13 cellular contexts compared by ENCODE assay signal in the genomic region with DNA sequence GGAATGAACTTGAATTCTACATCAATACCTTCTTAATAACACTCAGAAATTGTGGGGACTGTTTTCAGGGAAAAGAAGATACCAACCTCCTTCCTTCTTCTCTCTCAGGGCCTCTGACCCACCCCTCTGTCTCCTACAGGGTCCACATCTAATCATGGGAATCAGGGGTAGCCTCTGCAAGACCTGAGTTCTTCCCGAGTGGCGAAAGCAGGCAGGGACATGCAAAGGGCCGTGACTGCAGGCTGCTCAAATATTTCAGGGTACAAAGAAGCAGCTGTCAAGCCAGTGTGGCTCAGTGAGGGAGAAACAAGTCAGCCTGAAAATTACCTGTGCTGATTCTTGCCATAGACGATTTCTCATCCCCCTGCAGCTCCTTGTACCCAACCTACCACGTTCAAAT.
DNase-seq lines count a peak whose midpoint lies in the region; ATAC-seq, FAIRE-seq and TF ChIP-seq lines count a peak whose summit lies in the region.
"Had no signal": no experiment of that assay in that cellular context is flagged by ENCODE, and none has a peak within 500 bp of the region (broad histone marks: within the 10 kb centered on the region; RNA-seq: fewer than 3 reads in every experiment).

No MANE protein-coding gene starts in this region.

- H3K27me3 ChIP-seq in HepG2 (ENCODE audit: control insufficient read depth in 1 of 2, insufficient read depth in 2 of 2, low read length in 2 of 2) (no peaks in the 10 kb centered on the region), right lobe of liver (no peaks in the 10 kb centered on the region)
- no peaks in the 10 kb centered on the region for H3K27me3 ChIP-seq in naive thymus-derived CD4-positive, alpha-beta T cell (ENCODE audit: control insufficient read depth in 2 of 2, insufficient read depth in 2 of 2, low read length in 2 of 2)

- DNase-seq in HepG2 (ENCODE audit: low spot score) (no peak), right lobe of liver (no peak), type B pancreatic cell (ENCODE audit: extremely low spot score, unreplicated experiment) (no peak), HFFc6 (no peak), hippocampal formation (lab: John Stamatoyannopoulos, UW) (no peak)
- no peak for DNase-seq in central memory CD8-positive, alpha-beta T cell (ENCODE audit: low spot score in 2 of 2)
- DNase-seq in naive thymus-derived CD4-positive, alpha-beta T cell = no peak
- no peak for DNase-seq in activated CD4-positive, alpha-beta T cell treated with anti-CD3 and anti-CD28 coated beads for 1 hour
- DNase-seq: NCI-H187 treated with DMSO at 0.1 percent for 48 hours, NCI-H510A, SIG-M5 had no signal

- no peaks in the 10 kb centered on the region for H3K79me2 ChIP-seq in HepG2 (ENCODE audit: insufficient read depth, low read length)

- H2AFZ ChIP-seq in HepG2 (ENCODE audit: low read length) = peak overlapping the region; percentile 2

- H3K4me3 ChIP-seq in HepG2 (replicated peaks in 1 of 3; ENCODE audit: insufficient read depth in 1 of 3, low read depth in 2 of 3, low read length in 3 of 3) (no peak overlapping the region), right lobe of liver (no peak overlapping the region)
- no peak overlapping the region for H3K4me3 ChIP-seq in naive thymus-derived CD4-positive, alpha-beta T cell (ENCODE audit: low read length)

- FAIRE-seq in HepG2 (lab: Jason Lieb, UNC) = no peak
- FAIRE-seq: H54 had no signal

- H3K27ac Mint-ChIP-seq in central memory CD8-positive, alpha-beta T cell (ENCODE audit: low read depth) = peak overlapping the region; percentile 52
- H3K27ac Mint-ChIP-seq in naive thymus-derived CD4-positive, alpha-beta T cell = peak overlapping the region in 7 of 9 donors; percentile 18 to 93 (median 75)
- peak overlapping the region; percentile 66 for H3K27ac Mint-ChIP-seq in type B pancreatic cell
- H3K27ac Mint-ChIP-seq in HFFc6 = no peak overlapping the region
- H3K27ac Mint-ChIP-seq: CD8-positive, alpha-beta T cell had no signal

- no peaks in the 10 kb centered on the region for H3K9me3 ChIP-seq in HepG2 (ENCODE audit: low read length)
- H3K9me3 ChIP-seq in right lobe of liver = no peaks in the 10 kb centered on the region
- H3K9me3 ChIP-seq in naive thymus-derived CD4-positive, alpha-beta T cell (ENCODE audit: control insufficient read depth in 2 of 3, low read length in 3 of 3) = no peaks in the 10 kb centered on the region

- no peak for TF ChIP-seq POLR2A in HepG2 (IDR thresholded peaks at IDR 0.05; ENCODE audit: insufficient read depth in 1 of 2, low read depth in 2 of 2, low read length in 2 of 2)
- no peak for TF ChIP-seq POLR2A in right lobe of liver (IDR thresholded peaks at IDR 0.05)

- peaks cover 8% of the 10 kb centered on the region for H3K36me3 Mint-ChIP-seq in central memory CD8-positive, alpha-beta T cell (ENCODE audit: insufficient read depth)
- H3K36me3 Mint-ChIP-seq in naive thymus-derived CD4-positive, alpha-beta T cell = peaks cover 0 to 3% (median 0%) of the 10 kb centered on the region in 5 donors
- H3K36me3 Mint-ChIP-seq in type B pancreatic cell (peaks cover 4% of the 10 kb centered on the region), HFFc6 (ENCODE audit: low read depth) (no peaks in the 10 kb centered on the region)
- H3K36me3 Mint-ChIP-seq: CD8-positive, alpha-beta T cell had no signal

- POLR2A ChIA-PET in HepG2 (lab: Yijun Ruan, JAX) = interaction anchor here (0.8 kb wide), 1 partner anchor 42 kb away, joined by 3 read pairs; no protein-coding TSS in a partner anchor
- POLR2A ChIA-PET in naive thymus-derived CD4-positive, alpha-beta T cell (lab: Charles Lee) = interaction anchor here (0.6 to 2.8 kb wide), 4 partner anchors 36 to 273 kb away, joined by 3 to 7 read pairs (median 5); no protein-coding TSS in a partner anchor

- H3K36me3 ChIP-seq in HepG2 (replicated peaks in 1 of 2; ENCODE audit: control insufficient read depth in 1 of 2, insufficient read depth in 2 of 2, low read length in 2 of 2) = no peaks in the 10 kb centered on the region
- no peaks in the 10 kb centered on the region for H3K36me3 ChIP-seq in right lobe of liver
- H3K36me3 ChIP-seq in naive thymus-derived CD4-positive, alpha-beta T cell (ENCODE audit: control insufficient read depth in 2 of 3, insufficient read depth in 3 of 3, low read length in 3 of 3) = no peaks in the 10 kb centered on the region

- ATAC-seq in HepG2 = no peak
- no peak for ATAC-seq in right lobe of liver
- ATAC-seq in central memory CD8-positive, alpha-beta T cell (replicated peaks; ENCODE audit: extremely low read depth, poor library complexity, severe bottlenecking) = no peak
- no peak for ATAC-seq in naive thymus-derived CD4-positive, alpha-beta T cell

- peaks cover 35% of the 10 kb centered on the region for H3K27me3 Mint-ChIP-seq in central memory CD8-positive, alpha-beta T cell
- peaks cover 0 to 20% (median 0%) of the 10 kb centered on the region in 5 donors for H3K27me3 Mint-ChIP-seq in naive thymus-derived CD4-positive, alpha-beta T cell
- H3K27me3 Mint-ChIP-seq in type B pancreatic cell = peaks cover 29% of the 10 kb centered on the region
- H3K27me3 Mint-ChIP-seq in HFFc6 (ENCODE audit: insufficient read depth) = peaks cover 2% of the 10 kb centered on the region

- no peaks in the 10 kb centered on the region for H4K20me1 ChIP-seq in HepG2 (ENCODE audit: insufficient read depth, low read length)

- WGBS in HepG2 (ENCODE audit: low lambda C conversion rate) = 91% methylated on average over 5 of the region's 5 CpGs
- WGBS in right lobe of liver (ENCODE audit: insufficient coverage, low coverage, low lambda C conversion rate, missing lambda C conversion rate) = 58% methylated on average over 3 of the region's 5 CpGs

- H3K9me3 Mint-ChIP-seq in central memory CD8-positive, alpha-beta T cell = no peaks in the 10 kb centered on the region
- H3K9me3 Mint-ChIP-seq in naive thymus-derived CD4-positive, alpha-beta T cell = peaks cover 0 to 3% (median 0%) of the 10 kb centered on the region in 11 donors
- H3K9me3 Mint-ChIP-seq in type B pancreatic cell = peaks cover 6% of the 10 kb centered on the region
- no peaks in the 10 kb centered on the region for H3K9me3 Mint-ChIP-seq in HFFc6
- H3K9me3 Mint-ChIP-seq: CD8-positive, alpha-beta T cell had no signal

- CTCF ChIA-PET in HepG2 (lab: Yijun Ruan, JAX; ENCODE audit: low intra/inter-chr PET ratio, low total read pairs) = interaction anchor here (2.3 to 5.9 kb wide), 3 partner anchors 41 to 280 kb away, joined by 9 to 85 read pairs (median 10); no protein-coding TSS in a partner anchor
- CTCF ChIA-PET in naive thymus-derived CD4-positive, alpha-beta T cell (lab: Charles Lee) = interaction anchor here (0.6 to 12.4 kb wide), 11 partner anchors 14 to 282 kb away, joined by 3 to 127 read pairs (median 4); no protein-coding TSS in a partner anchor

- H3K9ac ChIP-seq in HepG2 (ENCODE audit: insufficient read depth, low read depth, low read length) = no peak overlapping the region

- no peak for TF ChIP-seq RAD21 in HepG2 (CRISPR knock-in tag; IDR thresholded peaks at IDR 0.05)

- TF ChIP-seq CTCF in HepG2 (CRISPR knock-in tag; IDR thresholded peaks at IDR 0.05) (no peak), right lobe of liver (IDR thresholded peaks at IDR 0.05) (no peak), type B pancreatic cell (conservative IDR thresholded peaks at IDR 0.05) (no peak), HFFc6 (IDR thresholded peaks at IDR 0.05) (no peak)

- BruUV-seq in HepG2 (replicated peaks; lab: Mats Ljungman, UMichigan) = no TSS peak

- in situ Hi-C loops in HepG2 (cut with HindIII; ENCODE audit: extremely low pct_ligation_motif_present, low pct_unique_long_range_greater_than_20kb) = no loop called here

- no peak overlapping the region for H3K27ac ChIP-seq in HepG2 (ENCODE audit: extremely low read length, insufficient read depth, low read length)
- H3K27ac ChIP-seq in right lobe of liver = no peak overlapping the region
- no peak overlapping the region for H3K27ac ChIP-seq in naive thymus-derived CD4-positive, alpha-beta T cell (ENCODE audit: low read depth, low read length)

- H3K4me1 ChIP-seq in HepG2 (ENCODE audit: insufficient read depth, low read length) (peaks cover 72% of the 10 kb centered on the region), right lobe of liver (peaks cover 0 to 15% (median 6%) of the 10 kb centered on the region in 4 donors)
- peaks cover 0 to 11% of the 10 kb centered on the region in 2 donors for H3K4me1 ChIP-seq in naive thymus-derived CD4-positive, alpha-beta T cell (ENCODE audit: control insufficient read depth in 2 of 2, insufficient read depth in 2 of 2, low read length in 2 of 2)

- TF ChIP-seq EP300 in HepG2 (IDR thresholded peaks at IDR 0.05; ENCODE audit: low read depth in 2 of 2, low read length in 2 of 2) = no peak
- no peak for TF ChIP-seq EP300 in HepG2 (CRISPR knock-in tag; IDR thresholded peaks at IDR 0.05; ENCODE audit: borderline replicate concordance)

- no peak overlapping the region for H3K4me3 Mint-ChIP-seq in central memory CD8-positive, alpha-beta T cell
- peak overlapping the region in 1 of 10 donors; percentile 56 for H3K4me3 Mint-ChIP-seq in naive thymus-derived CD4-positive, alpha-beta T cell
- H3K4me3 Mint-ChIP-seq in type B pancreatic cell = no peak overlapping the region
- H3K4me3 Mint-ChIP-seq in HFFc6 = no peak overlapping the region
- H3K4me3 Mint-ChIP-seq: CD8-positive, alpha-beta T cell had no signal

- intact Hi-C loops in HepG2 (cut with micrococcal nuclease; ENCODE audit: unreplicated experiment) = loop anchor here (5.0 kb wide), 2 partner anchors 34 to 281 kb away; no protein-coding TSS in a partner anchor
- intact Hi-C loops in right lobe of liver (cut with DNase I) = loop anchor here in 1 of 2 donors (10.0 kb wide), 1 partner anchor 278 kb away; a partner anchor contains a TSS
- intact Hi-C loops in naive thymus-derived CD4-positive, alpha-beta T cell (cut with micrococcal nuclease) = loop anchor here (1.0 to 10.0 kb wide), 4 partner anchors 41 to 528 kb away; no protein-coding TSS in a partner anchor

- H3K4me1 Mint-ChIP-seq in central memory CD8-positive, alpha-beta T cell = peaks cover 6% of the 10 kb centered on the region
- H3K4me1 Mint-ChIP-seq in naive thymus-derived CD4-positive, alpha-beta T cell = peaks cover 2 to 52% (median 39%) of the 10 kb centered on the region in 7 donors
- H3K4me1 Mint-ChIP-seq in type B pancreatic cell (ENCODE audit: unreplicated experiment) (peaks cover 4% of the 10 kb centered on the region), HFFc6 (ENCODE audit: low read depth) (peaks cover 5% of the 10 kb centered on the region; the same call in 1 of the 2 replicates)

- H3K4me2 ChIP-seq in HepG2 (ENCODE audit: low read depth, low read length) = no peak overlapping the region

TF ChIP-seq in HepG2, 621 proteins besides CTCF, POLR2A, EP300 and RAD21 (continues in another document):
- TF ChIP-seq SIN3B (IDR thresholded peaks at IDR 0.05; ENCODE audit: low read length) = no peak
